ENCODE assay signal across 19 cellular contexts in genomic region chr20:19745106-19745505, GRCh38. TPM values are rescaled to one million over a fixed set of nuclear protein-coding genes. Genes with fewer than 3 reads are reported as not detected.
A peak's percentile ranks its signal among the peaks of the same experiment; 100 is the strongest.
DNase-seq lines count a peak whose midpoint lies in the region; ATAC-seq and TF ChIP-seq lines count a peak whose summit lies in the region.
"Had no signal": no experiment of that assay in that cellular context is flagged by ENCODE, and none has a peak within 500 bp of the region (broad histone marks: within the 10 kb centered on the region; RNA-seq: fewer than 3 reads in every experiment).

No MANE protein-coding gene starts in this region.

- no peaks in the 10 kb centered on the region for H3K4me1 Mint-ChIP-seq in osteocyte (ENCODE audit: unreplicated experiment)
- H3K4me1 Mint-ChIP-seq: B cell; CD4-positive, alpha-beta memory T cell; CD4-positive, CD25-positive, alpha-beta regulatory T cell; CD8-positive, alpha-beta memory T cell had no signal

- H3K4me3 Mint-ChIP-seq in osteocyte (ENCODE audit: unreplicated experiment) = no peak overlapping the region
- H3K4me3 Mint-ChIP-seq: B cell; CD4-positive, CD25-positive, alpha-beta regulatory T cell; CD8-positive, alpha-beta memory T cell had no signal

- H3K36me3 Mint-ChIP-seq in osteocyte (ENCODE audit: unreplicated experiment) = no peaks in the 10 kb centered on the region
- H3K36me3 Mint-ChIP-seq: CD4-positive, alpha-beta memory T cell; CD4-positive, CD25-positive, alpha-beta regulatory T cell; CD8-positive, alpha-beta memory T cell had no signal

- peaks cover 6% of the 10 kb centered on the region for H3K9me3 ChIP-seq in SJCRH30 (replicated peaks)

- TF ChIP-seq CTCF in osteocyte (IDR thresholded peaks at IDR 0.05) = no peak

- H3K27ac ChIP-seq in SJCRH30 = peak overlapping the region; percentile 30
- H3K27ac ChIP-seq: 22Rv1; A549; BLaER1 treated with 17β-estradiol and CSF1 and Interleukin-3, amounts not matched to agents 10 nM and 100 nM; C4-2B had no signal

- peak; percentile 66 to 87 for DNase-seq in SJCRH30
- DNase-seq in islet precursor cell = peak; percentile 13
- DNase-seq in osteocyte (ENCODE audit: extremely low spot score, unreplicated experiment) = peak; percentile 13
- no peak for DNase-seq in DMS53 (lab: John Stamatoyannopoulos, UW)
- DNase-seq: AML-193; CD4-positive, alpha-beta memory T cell; CD4-positive, CD25-positive, alpha-beta regulatory T cell; CD8-positive, alpha-beta memory T cell; COR-L47; DMS 273 treated with DMSO at 0.1 percent for 48 hours; DMS153; DMS79 treated with DMSO at 0.1 percent for 48 hours; GF-D8 had no signal

- no peaks in the 10 kb centered on the region for H3K9me3 Mint-ChIP-seq in osteocyte (ENCODE audit: unreplicated experiment)

- no peaks in the 10 kb centered on the region for H3K27me3 ChIP-seq in SJCRH30
- H3K27me3 ChIP-seq: BLaER1 treated with 17β-estradiol and CSF1 and Interleukin-3, amounts not matched to agents 10 nM and 100 nM had no signal

- ATAC-seq in GM19397 (IDR thresholded peaks at IDR 0.05; ENCODE audit: unreplicated experiment) = no peak
- ATAC-seq: A549 had no signal

- peaks cover 4% of the 10 kb centered on the region for H3K27me3 Mint-ChIP-seq in osteocyte (ENCODE audit: unreplicated experiment)

- H3K4me1 ChIP-seq in SJCRH30 = peaks cover 19% of the 10 kb centered on the region
- H3K4me1 ChIP-seq: A549 had no signal

- H3K4me3 ChIP-seq in SJCRH30 = no peak overlapping the region
- H3K4me3 ChIP-seq: A549; BLaER1 treated with 17β-estradiol and CSF1 and Interleukin-3, amounts not matched to agents 10 nM and 100 nM had no signal

- H3K27ac Mint-ChIP-seq in osteocyte (ENCODE audit: unreplicated experiment) = no peak overlapping the region
- H3K27ac Mint-ChIP-seq: B cell; CD4-positive, alpha-beta memory T cell; CD4-positive, CD25-positive, alpha-beta regulatory T cell; CD8-positive, alpha-beta memory T cell had no signal

- no peaks in the 10 kb centered on the region for H3K36me3 ChIP-seq in SJCRH30
- H3K36me3 ChIP-seq: BLaER1 treated with 17β-estradiol and CSF1 and Interleukin-3, amounts not matched to agents 10 nM and 100 nM had no signal

RNA-seq across cellular contexts. Expression of gene RIN2, which starts 13.0 kb away (rescaled TPM):
- total RNA-seq in SJCRH30 (2014; rRNA removed; shearing (Covaris generic)) = 20.3 and 22.6 TPM in 2 replicates
- total RNA-seq in osteocyte = 47.0 and 55.5 TPM in 2 replicates
